ENCODE assay signal across 23 cellular contexts in genomic region chr16:48522041-48522440, GRCh38.
"Had no signal": no experiment of that assay in that cellular context is flagged by ENCODE, and none has a peak within 500 bp of the region (broad histone marks: within the 10 kb centered on the region; RNA-seq: fewer than 3 reads in every experiment).

No MANE protein-coding gene starts in this region.

- H3K9me3 ChIP-seq: esophagus squamous epithelium, mucosa of descending colon, prostate gland, right atrium auricular region, thoracic aorta, tibial nerve, upper lobe of left lung had no signal

- H3K9me3 Mint-ChIP-seq: effector memory CD8-positive, alpha-beta T cell; mesothelial cell of epicardium; naive B cell; natural killer cell treated with Interleukin-12 subunit alpha and Interleukin-12 subunit beta and Interleukin-15 and Interleukin-18, amount 100 ng/mL, for 72 hours; neural crest cell; stimulated activated effector memory CD8-positive, alpha-beta T cell treated with anti-CD3 and anti-CD28 coated beads, Interleukin-12 subunit alpha, Interleukin-12 subunit beta, amount 100 ng/mL, for 72 hours had no signal

- H3K27ac ChIP-seq: coronary artery, esophagus squamous epithelium, parathyroid adenoma, prostate gland, right atrium auricular region, thoracic aorta, tibial nerve, upper lobe of left lung had no signal

- H3K4me1 Mint-ChIP-seq: mesothelial cell of epicardium, neural crest cell had no signal

- H3K4me3 Mint-ChIP-seq: effector memory CD8-positive, alpha-beta T cell; mesothelial cell of epicardium; naive B cell; natural killer cell treated with Interleukin-12 subunit alpha and Interleukin-12 subunit beta and Interleukin-15 and Interleukin-18, amount 100 ng/mL, for 72 hours; neural crest cell; stimulated activated effector memory CD8-positive, alpha-beta T cell treated with anti-CD3 and anti-CD28 coated beads, Interleukin-12 subunit alpha, Interleukin-12 subunit beta, amount 100 ng/mL, for 72 hours had no signal

- H3K36me3 ChIP-seq: esophagus squamous epithelium, prostate gland, right atrium auricular region, thoracic aorta, tibial nerve, upper lobe of left lung had no signal

- H3K4me3 ChIP-seq: coronary artery, esophagus squamous epithelium, mucosa of descending colon, prostate gland, right atrium auricular region, smooth muscle cell, thoracic aorta, tibial nerve, upper lobe of left lung had no signal

- H3K27me3 Mint-ChIP-seq: effector memory CD8-positive, alpha-beta T cell; naive B cell; natural killer cell treated with Interleukin-12 subunit alpha and Interleukin-12 subunit beta and Interleukin-15 and Interleukin-18, amount 100 ng/mL, for 72 hours had no signal

- H3K4me1 ChIP-seq: prostate gland, right atrium auricular region, tibial nerve, upper lobe of left lung had no signal

- H3K27ac Mint-ChIP-seq: effector memory CD8-positive, alpha-beta T cell; mesothelial cell of epicardium; stimulated activated effector memory CD8-positive, alpha-beta T cell treated with anti-CD3 and anti-CD28 coated beads, Interleukin-12 subunit alpha, Interleukin-12 subunit beta, amount 100 ng/mL, for 72 hours had no signal

- DNase-seq: effector memory CD8-positive, alpha-beta T cell; erythroblast; esophagus squamous epithelium; foreskin melanocyte; mesenchymal stem cell; mucosa of descending colon; naive B cell; stimulated activated CD4-positive, alpha-beta T cell treated with anti-CD3 and anti-CD28 coated beads, Interleukin-2, amount 100 ng/mL, for 24 hours; stimulated activated CD4-positive, alpha-beta T cell treated with anti-CD3 and anti-CD28 coated beads, Interleukin-4, amount 100 ng/mL, for 24 hours; stimulated activated naive CD4-positive, alpha-beta T cell treated with Interleukin-2 at 50 U/mL for 16 hours; upper lobe of left lung had no signal

- H3K27me3 ChIP-seq: esophagus squamous epithelium, right atrium auricular region, tibial nerve, upper lobe of left lung had no signal

- ATAC-seq: effector memory CD8-positive, alpha-beta T cell; mucosa of descending colon; natural killer cell treated with Interleukin-12 subunit alpha and Interleukin-12 subunit beta and Interleukin-15 and Interleukin-18, amount 100 ng/mL, for 72 hours; sciatic nerve; stimulated activated effector memory CD8-positive, alpha-beta T cell treated with anti-CD3 and anti-CD28 coated beads, Interleukin-12 subunit alpha, Interleukin-12 subunit beta, amount 100 ng/mL, for 72 hours had no signal

- H3K36me3 Mint-ChIP-seq: mesothelial cell of epicardium; naive B cell; natural killer cell treated with Interleukin-12 subunit alpha and Interleukin-12 subunit beta and Interleukin-15 and Interleukin-18, amount 100 ng/mL, for 72 hours; stimulated activated effector memory CD8-positive, alpha-beta T cell treated with anti-CD3 and anti-CD28 coated beads, Interleukin-12 subunit alpha, Interleukin-12 subunit beta, amount 100 ng/mL, for 72 hours had no signal
